ENCODE assay signal across 8 cellular contexts in the genomic region with DNA sequence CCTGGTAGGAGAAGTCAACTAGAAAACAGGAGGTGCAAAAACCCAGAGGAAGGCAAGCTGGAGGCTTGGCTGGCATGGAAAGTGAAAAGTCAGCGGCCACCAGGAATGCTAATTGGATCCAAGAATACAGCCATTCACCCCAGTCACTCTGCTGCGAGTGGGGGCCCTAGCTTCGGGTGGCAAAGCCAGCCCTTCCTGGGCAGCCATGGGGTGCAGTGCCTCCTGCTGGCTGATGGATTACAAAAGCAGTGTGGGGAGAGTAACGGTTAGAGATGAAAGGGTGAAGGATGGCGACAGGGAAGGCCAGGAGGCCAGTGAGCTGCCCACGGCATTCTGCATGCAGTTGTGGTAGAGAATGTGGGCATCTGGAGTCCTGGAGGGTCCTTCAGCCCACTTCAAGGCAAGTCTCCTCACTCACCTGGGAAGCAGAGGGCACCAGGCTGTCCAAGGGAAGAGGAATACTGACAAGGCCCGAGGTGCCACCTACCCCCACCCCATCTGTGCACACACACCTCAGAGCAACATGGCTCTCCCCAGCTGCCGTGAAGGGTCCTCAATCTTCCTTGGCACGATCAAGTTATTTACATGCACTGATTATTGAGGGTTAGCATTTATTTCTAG. TPM values are rescaled to one million over a fixed set of nuclear protein-coding genes. Genes with fewer than 3 reads are reported as not detected.
DNase-seq lines count a peak whose midpoint lies in the region; ATAC-seq and TF ChIP-seq lines count a peak whose summit lies in the region.

No MANE protein-coding gene starts in this region.

- WGBS in sigmoid colon, 2 donors = 75 to 77% methylated on average over 9 of the region's 9 CpGs

- no peak for ATAC-seq in HG03039 (IDR thresholded peaks at IDR 0.05; ENCODE audit: unreplicated experiment)

- H3K9me3 ChIP-seq in OCI-LY7 (ENCODE audit: low read length) (no peaks in the 10 kb centered on the region), sigmoid colon (no peaks in the 10 kb centered on the region)

- BruUV-seq in OCI-LY7 (replicated peaks; lab: Mats Ljungman, UMichigan) = no TSS peak

- H2AFZ ChIP-seq in OCI-LY7 (ENCODE audit: low read length) = no peak overlapping the region

- TF ChIP-seq POLR2A in sigmoid colon (IDR thresholded peaks at IDR 0.05) = no peak

- H3K4me1 ChIP-seq in OCI-LY7 (ENCODE audit: insufficient read depth, low read length, poor library complexity, severe bottlenecking) (no peaks in the 10 kb centered on the region), sigmoid colon (peaks cover 0 to 62% (median 60%) of the 10 kb centered on the region in 4 donors)

- TF ChIP-seq EP300 in sigmoid colon (IDR thresholded peaks at IDR 0.05) = no peak

- no peaks in the 10 kb centered on the region for H3K27me3 ChIP-seq in sigmoid colon

- TF ChIP-seq CTCF in OCI-LY7 (conservative IDR thresholded peaks at IDR 0.05; ENCODE audit: low read length) = peak; percentile 70
- TF ChIP-seq CTCF in sigmoid colon (IDR thresholded peaks at IDR 0.05) = peak in 1 of 4 experiments; percentile 12

- H3K9me2 ChIP-seq in OCI-LY7 (ENCODE audit: insufficient read depth, low read length) = no peaks in the 10 kb centered on the region

- CTCF ChIA-PET in OCI-LY7 (lab: Charles Lee; ENCODE audit: unreplicated experiment) = interaction anchor here (0.6 kb wide), 1 partner anchor 10 kb away, joined by 11 read pairs; no protein-coding TSS in a partner anchor

- H3K79me2 ChIP-seq in OCI-LY7 (ENCODE audit: insufficient read depth, low read depth, low read length) = no peaks in the 10 kb centered on the region

- no peaks in the 10 kb centered on the region for H4K20me1 ChIP-seq in OCI-LY7 (ENCODE audit: insufficient read depth, low read length)

- POLR2A ChIA-PET in OCI-LY7 (lab: Charles Lee) = no interaction called here

- no peak overlapping the region for H3K4me3 ChIP-seq in OCI-LY7 (ENCODE audit: low read depth, low read length, poor library complexity, severe bottlenecking)
- no peak overlapping the region for H3K4me3 ChIP-seq in sigmoid colon

- intact Hi-C loops in OCI-LY7 (cut with micrococcal nuclease; ENCODE audit: unreplicated experiment) = no loop called here
- intact Hi-C loops in sigmoid colon (cut with DNase I) = loop anchor here (5.0 kb wide), 2 partner anchors 75 to 145 kb away; a partner anchor contains a TSS

- DNase-seq in GM03348 (ENCODE audit: low spot score) (peak; percentile 59), OCI-LY7 (ENCODE audit: low spot score) (no peak), fibroblast of peridontal ligament (ENCODE audit: extremely low read depth) (peak; percentile 69), sigmoid colon (no peak), HK-2 (ENCODE audit: unreplicated experiment) (no peak)
- DNase-seq in activated CD4-positive, alpha-beta T cell treated with anti-CD3 and anti-CD28 coated beads, Interleukin-2, amount 50 U/mL, for 1 hour = no peak
- DNase-seq in activated CD4-positive, alpha-beta T cell treated with anti-CD3 and anti-CD28 coated beads, Interleukin-2, amount 50 U/mL, for 48 hours = no peak

- H3K27ac ChIP-seq in OCI-LY7 (ENCODE audit: low read depth, low read length, poor library complexity, severe bottlenecking) (no peak overlapping the region), sigmoid colon (peak overlapping the region; percentile 77 to 87 (median 84))

- H3K4me2 ChIP-seq in OCI-LY7 (ENCODE audit: low read length) = no peak overlapping the region

- H3K36me3 ChIP-seq in OCI-LY7 (ENCODE audit: insufficient read depth, low read length) (peaks cover 94% of the 10 kb centered on the region), sigmoid colon (peaks cover 46 to 64% (median 51%) of the 10 kb centered on the region in 4 donors)

RNA-seq across cellular contexts. Expression of a gene that starts 20.3 kb away (rescaled TPM):
- 0.08 and 0.25 TPM in 2 replicates for total RNA-seq in OCI-LY7 (2014; rRNA removed; shearing (Covaris generic))
- total RNA-seq in OCI-LY7 (2022) (0.67 and 0.74 TPM in 2 replicates), sigmoid colon (not detected)
- polyA plus RNA-seq in sigmoid colon = under 1 TPM in 2 of 3 donors, not detected in 1; 0.46 to 0.73 TPM

RNA-seq across cellular contexts. Expression of a gene that starts 51.7 kb away (rescaled TPM):
- total RNA-seq in OCI-LY7 (2014; rRNA removed; shearing (Covaris generic)) = not detected in 2 replicates
- 0.25 and 0.28 TPM in 2 replicates for total RNA-seq in OCI-LY7 (2022)
- total RNA-seq in sigmoid colon = 10 to 100 TPM in 1 of 4 donors, 1 to 10 TPM in 3; 2.8 to 15.0 (median 5.1) TPM
- 1 to 10 TPM in 1 of 3 donors, under 1 TPM in 2; under 0.01 to 9.1 (median 0.46) TPM for polyA plus RNA-seq in sigmoid colon

Comparison
In these comparisons a context has a peak if more than half of its experiments do, and no peak if none do; other contexts are left out.
1. DNase-seq: peak in GM03348 (single experiment) and fibroblast of peridontal ligament (single experiment); none in OCI-LY7 (single experiment), sigmoid colon (single experiment), activated CD4-positive, alpha-beta T cell treated with anti-CD3 and anti-CD28 coated beads, Interleukin-2, amount 50 U/mL, for 1 hour (single experiment), HK-2 (single experiment) and activated CD4-positive, alpha-beta T cell treated with anti-CD3 and anti-CD28 coated beads, Interleukin-2, amount 50 U/mL, for 48 hours (0 of 2).